In genomic region chr3:71129611-71130515, GRCh38 we compare ENCODE assay signal across 8 cellular contexts.
DNase-seq lines count a peak whose midpoint lies in the region; ATAC-seq, FAIRE-seq and TF ChIP-seq lines count a peak whose summit lies in the region.

No MANE protein-coding gene starts in this region.

- TF ChIP-seq CTCF in bronchial epithelial cell (IDR thresholded peaks at IDR 0.05; ENCODE audit: insufficient read depth, low read length, severe bottlenecking) = no peak

- H3K36me3 ChIP-seq in bronchial epithelial cell (ENCODE audit: control insufficient read depth, insufficient read depth, low read length) = no peaks in the 10 kb centered on the region

- H3K27me3 ChIP-seq in bronchial epithelial cell (ENCODE audit: control insufficient read depth, insufficient read depth, low read length) = no peaks in the 10 kb centered on the region

- no peak for FAIRE-seq in bronchial epithelial cell (lab: Jason Lieb, UNC)

- DNase-seq in NCI-H1417 (lab: John Stamatoyannopoulos, UW) (peak in 2 of 3 experiments; percentile 50 to 69), NCI-H1417 treated with DMSO at 0.1 percent for 48 hours (lab: John Stamatoyannopoulos, UW) (no peak), OCI-M1 (lab: John Stamatoyannopoulos, UW) (peak; percentile 64), bronchial epithelial cell (ENCODE audit: low read depth) (peak; percentile 45), left kidney (ENCODE audit: low read depth, low spot score) (peak; percentile 49), superior temporal gyrus (ENCODE audit: extremely low spot score) (peak; percentile 77)
- no peak for DNase-seq in stimulated activated CD8-positive, alpha-beta memory T cell treated with anti-CD3 and anti-CD28 coated beads, Interleukin-4, amount 100 ng/mL, for 48 hours

- H3K4me3 ChIP-seq in bronchial epithelial cell (ENCODE audit: low read depth, low read length) = peak overlapping the region; percentile 32

- ATAC-seq in GM19467 (IDR thresholded peaks at IDR 0.05; ENCODE audit: unreplicated experiment) = no peak

Comparison
In these comparisons a context has a peak if more than half of its experiments do, and no peak if none do; other contexts are left out.
1. DNase-seq: peak in NCI-H1417 (2 of 3), OCI-M1 (single experiment), bronchial epithelial cell (single experiment), left kidney (single experiment) and superior temporal gyrus (single experiment); none in NCI-H1417 treated with DMSO at 0.1 percent for 48 hours (single experiment) and stimulated activated CD8-positive, alpha-beta memory T cell treated with anti-CD3 and anti-CD28 coated beads, Interleukin-4, amount 100 ng/mL, for 48 hours (single experiment).